13 cellular contexts compared by ENCODE assay signal in the genomic region with DNA sequence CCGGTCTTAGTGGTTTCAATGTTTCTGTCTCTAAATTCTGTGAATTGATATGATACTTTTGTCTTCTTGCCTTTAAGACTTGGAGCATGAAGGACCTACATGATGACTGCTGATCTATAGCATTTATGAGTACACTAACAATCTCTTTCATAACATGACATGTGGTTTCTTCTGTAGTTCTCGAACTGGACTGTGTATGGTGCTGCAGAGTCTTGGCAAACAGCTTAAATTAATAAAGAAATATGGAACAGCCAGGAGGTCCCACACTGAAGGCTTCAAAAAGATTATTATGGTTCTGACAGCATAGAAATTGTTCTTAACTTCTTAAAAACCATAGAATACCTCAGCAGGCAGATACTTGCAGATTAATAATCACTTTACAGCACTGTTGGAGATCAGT.
"Had no signal": no experiment of that assay in that cellular context is flagged by ENCODE, and none has a peak within 500 bp of the region (broad histone marks: within the 10 kb centered on the region; RNA-seq: fewer than 3 reads in every experiment).

No MANE protein-coding gene starts in this region.

- H3K36me3 ChIP-seq: gastroesophageal sphincter, left ventricle myocardium inferior had no signal

- H3K27ac ChIP-seq: body of pancreas, epithelial cell of prostate, gastroesophageal sphincter, left ventricle myocardium inferior had no signal

- H3K9me3 ChIP-seq: body of pancreas, gastroesophageal sphincter, left ventricle myocardium inferior had no signal

- ATAC-seq: body of pancreas; effector memory CD8-positive, alpha-beta T cell; gastroesophageal sphincter had no signal

- DNase-seq: activated B cell treated with CpG ODN at 0.5 μM for 24 hours; activated CD4-positive, alpha-beta T cell treated with anti-CD3 and anti-CD28 coated beads, Interleukin-2, amount 10 ng/mL, durations not matched to agents 7 days and 5 days; activated T-cell treated with anti-CD3 and anti-CD28 coated beads for 4 hours; amniotic stem cell; body of pancreas; effector memory CD8-positive, alpha-beta T cell; kidney; left ventricle myocardium inferior; nephron progenitor cell; stimulated activated CD4-positive, alpha-beta T cell treated with anti-CD3 and anti-CD28 coated beads, Interleukin-15, amount 100 ng/mL, for 24 hours; stimulated activated CD4-positive, alpha-beta T cell treated with anti-CD3 and anti-CD28 coated beads, Interleukin-4, amount 100 ng/mL, for 24 hours had no signal

- H3K4me3 ChIP-seq: body of pancreas, gastroesophageal sphincter, left ventricle myocardium inferior had no signal

- H3K27me3 ChIP-seq: body of pancreas had no signal
